ENCODE assay signal across 8 cellular contexts in genomic region chr1:21174638-21175323, GRCh38. TPM values are rescaled to one million over a fixed set of nuclear protein-coding genes. Genes with fewer than 3 reads are reported as not detected.
DNase-seq lines count a peak whose midpoint lies in the region; ATAC-seq and TF ChIP-seq lines count a peak whose summit lies in the region.

No MANE protein-coding gene starts in this region.

- H3K4me3 ChIP-seq in AG04449 (ENCODE audit: low read depth, low read length) = peak overlapping the region; percentile 83
- H3K4me3 ChIP-seq in brain microvascular endothelial cell (ENCODE audit: low read depth, low read length) = peak overlapping the region; percentile 93
- peak overlapping the region; percentile 92 for H3K4me3 ChIP-seq in urinary bladder (ENCODE audit: low read depth, low read length)

- H3K27ac ChIP-seq in brain microvascular endothelial cell = peak overlapping the region; percentile 68
- peak overlapping the region; percentile 70 for H3K27ac ChIP-seq in urinary bladder (ENCODE audit: low read depth)

- no peak for TF ChIP-seq CTCF in AG04449 (IDR thresholded peaks at IDR 0.05; ENCODE audit: insufficient read depth, low read length, missing control alignments)
- no peak for TF ChIP-seq CTCF in brain microvascular endothelial cell (IDR thresholded peaks at IDR 0.05; ENCODE audit: low read depth, low read length, missing control alignments)

- CTCF ChIA-PET in AG04449 (lab: Yijun Ruan, JAX) = interaction anchor here (1.4 to 2.6 kb wide), 3 partner anchors 16 to 193 kb away, joined by 3 to 16 read pairs (median 3); no protein-coding TSS in a partner anchor

- in situ Hi-C loops in brain microvascular endothelial cell (cut with HindIII; ENCODE audit: low pct_ligation_motif_present, low sequenced_read_pairs) = loop anchor here (25.0 kb wide), 1 partner anchor 187 kb away; no protein-coding TSS in a partner anchor

- no peak for DNase-seq in AG04449 (ENCODE audit: low read depth, low spot score)
- DNase-seq in HT-29 (ENCODE audit: low spot score) = peak; percentile 12
- DNase-seq in brain microvascular endothelial cell = peak; percentile 52
- peak; percentile 36 to 71 for DNase-seq in lung microvascular endothelial cell (ENCODE audit: low read depth in 2 of 2)
- DNase-seq in SW 1271 (lab: John Stamatoyannopoulos, UW) = no peak

- H3K4me1 ChIP-seq in urinary bladder (ENCODE audit: insufficient read depth) = no peaks in the 10 kb centered on the region

- no peaks in the 10 kb centered on the region for H3K27me3 ChIP-seq in brain microvascular endothelial cell (replicated peaks)

- ATAC-seq in HG03460 (IDR thresholded peaks at IDR 0.05; ENCODE audit: unreplicated experiment) = no peak
- no peak for ATAC-seq in HG03457 (IDR thresholded peaks at IDR 0.05; ENCODE audit: unreplicated experiment)

- POLR2A ChIA-PET in AG04449 (lab: Yijun Ruan, JAX) = no interaction called here

- peaks cover 3% of the 10 kb centered on the region for H3K36me3 ChIP-seq in brain microvascular endothelial cell (replicated peaks)
- H3K36me3 ChIP-seq in urinary bladder (ENCODE audit: insufficient read depth) = no peaks in the 10 kb centered on the region

- WGBS in urinary bladder = 13% methylated on average over 12 of the region's 12 CpGs

RNA-seq across cellular contexts. Expression of gene EIF4G3, which starts 1.9 kb away (rescaled TPM):
- total RNA-seq in HT-29 (2014; rRNA removed; shearing (Covaris generic)) = 29.4 and 65.3 TPM in 2 replicates
- total RNA-seq in lung microvascular endothelial cell = 23.3 and 30.2 TPM in 2 replicates
- total RNA-seq in urinary bladder = 65.7 TPM
- polyA plus RNA-seq in urinary bladder = 25.6 TPM

Comparison
In these comparisons a context has a peak if more than half of its experiments do, and no peak if none do; other contexts are left out.
1. DNase-seq: peak in HT-29 (single experiment), brain microvascular endothelial cell (single experiment) and lung microvascular endothelial cell (2 of 2); none in AG04449 (single experiment) and SW 1271 (0 of 2).
2. Peak in every context shown above with its lines, with median percentiles within 50 percentile points of each other: H3K4me3 ChIP-seq.